Comparison of ENCODE assay signal across 1 cellular context in the genomic region with DNA sequence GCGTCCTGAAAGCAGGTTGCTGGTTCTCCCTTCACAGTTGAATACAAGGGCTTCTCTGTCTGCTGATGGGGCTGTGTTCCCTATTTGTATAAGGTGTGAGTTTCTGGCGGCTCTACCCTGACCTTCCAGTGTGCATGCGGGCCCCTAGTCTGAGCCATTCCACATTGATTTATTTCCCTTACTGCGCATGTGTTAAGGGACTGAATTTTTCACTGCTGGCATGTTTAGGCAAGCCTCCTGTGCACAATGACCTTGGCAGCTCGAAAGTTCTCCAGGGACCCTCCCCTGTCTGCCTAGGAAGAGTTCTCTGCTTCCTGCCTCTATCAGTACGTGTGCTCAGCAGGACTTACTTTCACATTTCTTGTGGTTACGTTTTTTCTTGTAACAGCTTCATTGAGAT.
A peak's percentile ranks its signal among the peaks of the same experiment; 100 is the strongest.
TF ChIP-seq lines count a peak whose summit lies in the region.

No MANE protein-coding gene starts in this region.

TF ChIP-seq in HepG2, 621 proteins besides CTCF, POLR2A, EP300 and RAD21 (continued from another document and continues in another):
- TF ChIP-seq ZNF766 (CRISPR knock-in tag; IDR thresholded peaks at IDR 0.05; ENCODE audit: borderline replicate concordance) = no peak
- no peak for TF ChIP-seq ZNF543 (CRISPR knock-in tag; IDR thresholded peaks at IDR 0.05)
- peak; percentile 23; the same call in 1 of the 2 replicates for TF ChIP-seq BCL6 (CRISPR knock-in tag; IDR thresholded peaks at IDR 0.05)
- no peak for TF ChIP-seq BHLHE40 (IDR thresholded peaks at IDR 0.05; ENCODE audit: low read length)
- no peak for TF ChIP-seq EEA1 (CRISPR knock-in tag; IDR thresholded peaks at IDR 0.05; ENCODE audit: borderline replicate concordance)
- TF ChIP-seq RARA (CRISPR knock-in tag; IDR thresholded peaks at IDR 0.05) = peak; percentile 48; the same call in 1 of the 2 replicates
- no peak for TF ChIP-seq SIX1 (CRISPR knock-in tag; IDR thresholded peaks at IDR 0.05; ENCODE audit: borderline replicate concordance)
- TF ChIP-seq RBAK (CRISPR knock-in tag; IDR thresholded peaks at IDR 0.05) = no peak
- TF ChIP-seq HOXA7 (CRISPR knock-in tag; IDR thresholded peaks at IDR 0.05) = no peak
- TF ChIP-seq SATB2 (CRISPR knock-in tag; IDR thresholded peaks at IDR 0.05) = no peak
- TF ChIP-seq HOMEZ (CRISPR knock-in tag; IDR thresholded peaks at IDR 0.05; ENCODE audit: low read depth) = 0 out of 2 replicates have a peak, but pooled peaks have one; percentile 25
- TF ChIP-seq GATAD2A (CRISPR knock-in tag; IDR thresholded peaks at IDR 0.05) = peak; percentile 73
- TF ChIP-seq MED1 (CRISPR knock-in tag; IDR thresholded peaks at IDR 0.05) = peak; percentile 65
- TF ChIP-seq SOX5 (CRISPR knock-in tag; IDR thresholded peaks at IDR 0.05; ENCODE audit: borderline replicate concordance) = peak; percentile 15; the same call in 1 of the 2 replicates
- TF ChIP-seq ZNF317 (CRISPR knock-in tag; IDR thresholded peaks at IDR 0.05) = no peak
- TF ChIP-seq ZFP1 (CRISPR knock-in tag; IDR thresholded peaks at IDR 0.05) = no peak
- TF ChIP-seq, protein P1, sequence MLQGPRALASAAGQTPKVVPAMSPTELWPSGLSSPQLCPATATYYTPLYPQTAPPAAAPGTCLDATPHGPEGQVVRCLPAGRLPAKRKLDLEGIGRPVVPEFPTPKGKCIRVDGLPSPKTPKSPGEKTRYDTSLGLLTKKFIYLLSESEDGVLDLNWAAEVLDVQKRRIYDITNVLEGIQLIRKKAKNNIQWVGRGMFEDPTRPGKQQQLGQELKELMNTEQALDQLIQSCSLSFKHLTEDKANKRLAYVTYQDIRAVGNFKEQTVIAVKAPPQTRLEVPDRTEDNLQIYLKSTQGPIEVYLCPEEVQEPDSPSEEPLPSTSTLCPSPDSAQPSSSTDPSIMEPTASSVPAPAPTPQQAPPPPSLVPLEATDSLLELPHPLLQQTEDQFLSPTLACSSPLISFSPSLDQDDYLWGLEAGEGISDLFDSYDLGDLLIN (CRISPR knock-in tag; IDR thresholded peaks at IDR 0.05; ENCODE audit: borderline replicate concordance) = no peak
- 0 out of 2 replicates have a peak, but pooled peaks have one; percentile 38 for TF ChIP-seq ZBTB7B (CRISPR knock-in tag; IDR thresholded peaks at IDR 0.05)
- no peak for TF ChIP-seq ZNF569 (CRISPR knock-in tag; IDR thresholded peaks at IDR 0.05; ENCODE audit: borderline replicate concordance)
- no peak for TF ChIP-seq KLF13 (CRISPR knock-in tag; IDR thresholded peaks at IDR 0.05)
- TF ChIP-seq ZNF407 (CRISPR knock-in tag; IDR thresholded peaks at IDR 0.05; ENCODE audit: not compliant biosample characterization) = no peak
- no peak for TF ChIP-seq ZNF768 (CRISPR knock-in tag; IDR thresholded peaks at IDR 0.05)
- no peak for TF ChIP-seq SNAPC5 (CRISPR knock-in tag; IDR thresholded peaks at IDR 0.05; ENCODE audit: borderline replicate concordance)
- no peak for TF ChIP-seq ETV6 (CRISPR knock-in tag; conservative IDR thresholded peaks at IDR 0.05)
- TF ChIP-seq RFXAP (CRISPR knock-in tag; IDR thresholded peaks at IDR 0.05; ENCODE audit: borderline replicate concordance) = 0 out of 2 replicates have a peak, but pooled peaks have one; percentile 36
- TF ChIP-seq ZNF460 (CRISPR knock-in tag; IDR thresholded peaks at IDR 0.05; ENCODE audit: borderline replicate concordance) = no peak; the same call in 1 of the 2 replicates
- TF ChIP-seq, protein P2, sequence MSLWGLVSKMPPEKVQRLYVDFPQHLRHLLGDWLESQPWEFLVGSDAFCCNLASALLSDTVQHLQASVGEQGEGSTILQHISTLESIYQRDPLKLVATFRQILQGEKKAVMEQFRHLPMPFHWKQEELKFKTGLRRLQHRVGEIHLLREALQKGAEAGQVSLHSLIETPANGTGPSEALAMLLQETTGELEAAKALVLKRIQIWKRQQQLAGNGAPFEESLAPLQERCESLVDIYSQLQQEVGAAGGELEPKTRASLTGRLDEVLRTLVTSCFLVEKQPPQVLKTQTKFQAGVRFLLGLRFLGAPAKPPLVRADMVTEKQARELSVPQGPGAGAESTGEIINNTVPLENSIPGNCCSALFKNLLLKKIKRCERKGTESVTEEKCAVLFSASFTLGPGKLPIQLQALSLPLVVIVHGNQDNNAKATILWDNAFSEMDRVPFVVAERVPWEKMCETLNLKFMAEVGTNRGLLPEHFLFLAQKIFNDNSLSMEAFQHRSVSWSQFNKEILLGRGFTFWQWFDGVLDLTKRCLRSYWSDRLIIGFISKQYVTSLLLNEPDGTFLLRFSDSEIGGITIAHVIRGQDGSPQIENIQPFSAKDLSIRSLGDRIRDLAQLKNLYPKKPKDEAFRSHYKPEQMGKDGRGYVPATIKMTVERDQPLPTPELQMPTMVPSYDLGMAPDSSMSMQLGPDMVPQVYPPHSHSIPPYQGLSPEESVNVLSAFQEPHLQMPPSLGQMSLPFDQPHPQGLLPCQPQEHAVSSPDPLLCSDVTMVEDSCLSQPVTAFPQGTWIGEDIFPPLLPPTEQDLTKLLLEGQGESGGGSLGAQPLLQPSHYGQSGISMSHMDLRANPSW (CRISPR knock-in tag; IDR thresholded peaks at IDR 0.05; ENCODE audit: borderline replicate concordance) = no peak
- no peak for TF ChIP-seq ZNF605 (CRISPR knock-in tag; IDR thresholded peaks at IDR 0.05)
- no peak for TF ChIP-seq SP4 (CRISPR knock-in tag; IDR thresholded peaks at IDR 0.05)
- no peak for TF ChIP-seq ATF7-NPFF (CRISPR knock-in tag; IDR thresholded peaks at IDR 0.05; ENCODE audit: low read depth)
- peak; percentile 82; the same call in 1 of the 2 replicates for TF ChIP-seq TBX2 (CRISPR knock-in tag; IDR thresholded peaks at IDR 0.05; ENCODE audit: borderline replicate concordance)
- 0 out of 2 replicates have a peak, but pooled peaks have one; percentile 27 for TF ChIP-seq ZNF772 (CRISPR knock-in tag; IDR thresholded peaks at IDR 0.05)
- peak; percentile 35; the same call in 1 of the 2 replicates for TF ChIP-seq ESRRA (CRISPR knock-in tag; IDR thresholded peaks at IDR 0.05; ENCODE audit: low read depth)
- no peak for TF ChIP-seq TEAD2 (CRISPR knock-in tag; IDR thresholded peaks at IDR 0.05)
- no peak for TF ChIP-seq ETS1 (CRISPR knock-in tag; IDR thresholded peaks at IDR 0.05)
- TF ChIP-seq IRF1 (CRISPR knock-in tag; IDR thresholded peaks at IDR 0.05; ENCODE audit: low read depth) = no peak
- TF ChIP-seq, protein P3, sequence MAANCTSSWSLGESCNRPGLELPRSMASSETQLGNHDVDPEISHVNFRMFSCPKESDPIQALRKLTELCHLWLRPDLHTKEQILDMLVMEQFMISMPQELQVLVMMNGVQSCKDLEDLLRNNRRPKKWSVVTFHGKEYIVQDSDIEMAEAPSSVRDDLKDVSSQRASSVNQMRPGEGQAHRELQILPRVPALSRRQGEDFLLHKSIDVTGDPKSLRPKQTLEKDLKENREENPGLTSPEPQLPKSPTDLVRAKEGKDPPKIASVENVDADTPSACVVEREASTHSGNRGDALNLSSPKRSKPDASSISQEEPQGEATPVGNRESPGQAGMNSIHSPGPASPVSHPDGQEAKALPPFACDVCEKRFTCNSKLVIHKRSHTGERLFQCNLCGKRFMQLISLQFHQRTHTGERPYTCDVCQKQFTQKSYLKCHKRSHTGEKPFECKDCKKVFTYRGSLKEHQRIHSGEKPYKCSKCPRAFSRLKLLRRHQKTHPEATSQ (CRISPR knock-in tag; IDR thresholded peaks at IDR 0.05; ENCODE audit: borderline replicate concordance) = no peak
- peak; percentile 42; the same call in 1 of the 2 replicates for TF ChIP-seq PITX1 (CRISPR knock-in tag; IDR thresholded peaks at IDR 0.05)
- no peak for TF ChIP-seq ZNF615 (CRISPR knock-in tag; IDR thresholded peaks at IDR 0.05; ENCODE audit: borderline replicate concordance)
- no peak for TF ChIP-seq ZNF597 (CRISPR knock-in tag; IDR thresholded peaks at IDR 0.05)
- no peak for TF ChIP-seq KDM5B (CRISPR knock-in tag; IDR thresholded peaks at IDR 0.05; ENCODE audit: borderline replicate concordance)
- TF ChIP-seq FLYWCH1 (CRISPR knock-in tag; IDR thresholded peaks at IDR 0.05) = no peak
- TF ChIP-seq ZNF678 (CRISPR knock-in tag; IDR thresholded peaks at IDR 0.05) = no peak
- TF ChIP-seq ZNF430 (CRISPR knock-in tag; IDR thresholded peaks at IDR 0.05) = 0 out of 2 replicates have a peak, but pooled peaks have one; percentile 18
- no peak for TF ChIP-seq RCOR2 (CRISPR knock-in tag; IDR thresholded peaks at IDR 0.05)
